ENCODE assay signal across 23 cellular contexts in the genomic region with DNA sequence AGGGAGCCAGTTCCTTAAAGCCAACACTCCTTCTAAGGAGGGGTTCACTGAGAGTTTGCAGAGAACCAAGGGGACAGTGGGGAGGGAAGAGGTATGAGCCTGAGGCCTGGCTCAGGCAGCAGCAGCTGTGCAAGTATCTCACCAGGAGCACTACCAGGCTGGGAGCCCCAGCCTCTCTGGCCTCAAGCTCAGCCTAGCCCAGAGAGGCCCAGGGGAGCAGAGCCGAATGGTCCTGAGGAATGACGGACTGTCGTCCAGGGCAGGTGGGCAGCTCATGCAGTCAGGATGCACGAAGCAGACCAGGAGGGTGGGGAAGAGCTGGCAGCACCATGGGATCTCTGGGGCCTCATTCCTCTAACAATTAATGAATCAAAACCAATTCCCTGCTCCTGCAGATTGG.
A peak's percentile ranks its signal among the peaks of the same experiment; 100 is the strongest.
DNase-seq lines count a peak whose midpoint lies in the region; ATAC-seq and TF ChIP-seq lines count a peak whose summit lies in the region.
"Had no signal": no experiment of that assay in that cellular context is flagged by ENCODE, and none has a peak within 500 bp of the region (broad histone marks: within the 10 kb centered on the region; RNA-seq: fewer than 3 reads in every experiment).

No MANE protein-coding gene starts in this region.

- no peak for ATAC-seq in Right ventricle myocardium inferior
- ATAC-seq in HG03135 (IDR thresholded peaks at IDR 0.05; ENCODE audit: unreplicated experiment), result no peak
- ATAC-seq: GM12878 had no signal

- no peak overlapping the region for H3K4ac ChIP-seq in mesenchymal stem cell (ENCODE audit: low read depth in 1 of 2, low read length in 2 of 2)

- H3K79me2 ChIP-seq in osteoblast (ENCODE audit: insufficient read depth, low read length), result no peaks in the 10 kb centered on the region

- H2BK120ac ChIP-seq in mesenchymal stem cell (ENCODE audit: low read depth, low read length), result no peak overlapping the region

- no peak overlapping the region for H3K9ac ChIP-seq in mesenchymal stem cell (ENCODE audit: low read length)
- H3K9ac ChIP-seq: BLaER1 had no signal

- H2BK15ac ChIP-seq in mesenchymal stem cell (ENCODE audit: low read depth, poor library complexity, severe bottlenecking), result no peak overlapping the region

- no peak overlapping the region for H3K18ac ChIP-seq in mesenchymal stem cell (ENCODE audit: low read depth in 1 of 2, low read length in 2 of 2)

- TF ChIP-seq CTCF in osteoblast (IDR thresholded peaks at IDR 0.05; ENCODE audit: extremely low read depth, low read depth, low read length) (no peak), thyroid gland (IDR thresholded peaks at IDR 0.05) (no peak)

- DNase-seq in mesenchymal stem cell (no peak), osteoblast (ENCODE audit: insufficient read length, low spot score, missing footprints) (peak; percentile 34), thyroid gland (no peak), Right ventricle myocardium inferior (ENCODE audit: missing footprints) (no peak)
- DNase-seq in activated effector memory CD4-positive, alpha-beta T cell treated with Interleukin-2 at 50 U/mL for 16 hours, result no peak
- DNase-seq: 8988T; ACHN; BE2C; C1 segment of cervical spinal cord; CD4-positive, alpha-beta memory T cell; CD4-positive, CD25-positive, alpha-beta regulatory T cell; CD8-positive, alpha-beta memory T cell; COR-L47; DMS 273 treated with DMSO at 0.1 percent for 48 hours; DMS153; DMS53; DMS79; DND-41; EL; GDM1 had no signal

- H2AK5ac ChIP-seq in mesenchymal stem cell (ENCODE audit: low read length, severe bottlenecking), result no peak overlapping the region

- no peak overlapping the region for H2AFZ ChIP-seq in mesenchymal stem cell (ENCODE audit: low read depth, low read length)
- no peak overlapping the region for H2AFZ ChIP-seq in osteoblast (ENCODE audit: low read length)

- H3K4me3 ChIP-seq in mesenchymal stem cell (ENCODE audit: insufficient read depth in 1 of 2, low read depth in 1 of 2, low read length in 2 of 2) (no peak overlapping the region), osteoblast (ENCODE audit: insufficient read depth, low read length) (no peak overlapping the region), thyroid gland (replicated peaks in 1 of 3) (no peak overlapping the region)
- H3K4me3 ChIP-seq: BLaER1, GM12878 had no signal

- H2BK12ac ChIP-seq in mesenchymal stem cell (ENCODE audit: low read length in 2 of 2), result no peak overlapping the region

- intact Hi-C loops in thyroid gland (cut with DNase I) (no loop called here), Right ventricle myocardium inferior (cut with DNase I) (no loop called here)

- peak overlapping the region; percentile 55 for H4K8ac ChIP-seq in mesenchymal stem cell (ENCODE audit: low read length)

- H3K27ac ChIP-seq in mesenchymal stem cell (ENCODE audit: low read length, poor library complexity, severe bottlenecking) (no peak overlapping the region), osteoblast (ENCODE audit: low read depth, low read length) (no peak overlapping the region), thyroid gland (peak overlapping the region in 2 of 3 donors; percentile 29 to 54)
- H3K27ac ChIP-seq: BLaER1 had no signal

- no peak overlapping the region for H3K14ac ChIP-seq in mesenchymal stem cell (ENCODE audit: low read length in 2 of 2)

- H2BK5ac ChIP-seq in mesenchymal stem cell (ENCODE audit: low read depth, low read length, poor library complexity, severe bottlenecking), result no peak overlapping the region

- H3K4me2 ChIP-seq in mesenchymal stem cell (ENCODE audit: low read length, poor library complexity, severe bottlenecking), result no peak overlapping the region
- H3K4me2 ChIP-seq in osteoblast (ENCODE audit: insufficient read depth, low read length), result no peak overlapping the region
- H3K4me2 ChIP-seq: BLaER1 had no signal

- H3K4me1 ChIP-seq in mesenchymal stem cell (ENCODE audit: control insufficient read depth, insufficient read depth, low read depth, low read length) (no peaks in the 10 kb centered on the region), osteoblast (ENCODE audit: insufficient read depth, low read length) (no peaks in the 10 kb centered on the region), thyroid gland (peaks cover 64 to 68% of the 10 kb centered on the region in 2 donors)
- H3K4me1 ChIP-seq: BLaER1 had no signal

- TF ChIP-seq POLR2A in thyroid gland (IDR thresholded peaks at IDR 0.05), result no peak

- H3K9me3 ChIP-seq in mesenchymal stem cell (ENCODE audit: control insufficient read depth, low read length), result no peaks in the 10 kb centered on the region
- H3K9me3 ChIP-seq in osteoblast (ENCODE audit: low read depth, low read length), result no peaks in the 10 kb centered on the region
- no peaks in the 10 kb centered on the region for H3K9me3 ChIP-seq in thyroid gland
- H3K9me3 ChIP-seq: BE2C, BLaER1 had no signal

- H3K36me3 ChIP-seq in mesenchymal stem cell (ENCODE audit: control insufficient read depth in 1 of 2, insufficient read depth in 2 of 2, low read depth in 1 of 2, low read length in 2 of 2) (no peaks in the 10 kb centered on the region), osteoblast (ENCODE audit: insufficient read depth, low read length) (no peaks in the 10 kb centered on the region), thyroid gland (no peaks in the 10 kb centered on the region)
- H3K36me3 ChIP-seq: BE2C, BLaER1 had no signal

- no peaks in the 10 kb centered on the region for H3K79me1 ChIP-seq in mesenchymal stem cell (replicated peaks; ENCODE audit: low read length, poor library complexity, severe bottlenecking)

- WGBS in mesenchymal stem cell, result 82% methylated on average over 4 of the region's 4 CpGs
- WGBS in thyroid gland, 2 donors, result 96 to 100% methylated on average over 1 to 4 of the region's 4 CpGs

- no peaks in the 10 kb centered on the region for H4K20me1 ChIP-seq in osteoblast (ENCODE audit: insufficient read depth, low read length)
- H4K20me1 ChIP-seq: BLaER1 had no signal

- peaks cover 0 to 3% of the 10 kb centered on the region in 2 experiments for H3K27me3 ChIP-seq in mesenchymal stem cell (ENCODE audit: control insufficient read depth in 1 of 2, insufficient read depth in 1 of 2, low read length in 2 of 2)
- H3K27me3 ChIP-seq in osteoblast (ENCODE audit: insufficient read depth, low read length), result no peaks in the 10 kb centered on the region
- H3K27me3 ChIP-seq in thyroid gland, result no peaks in the 10 kb centered on the region
- H3K27me3 ChIP-seq: BE2C, BLaER1 had no signal

- H3K23ac ChIP-seq in mesenchymal stem cell (ENCODE audit: low read length in 2 of 2), result no peak overlapping the region

- H4K91ac ChIP-seq in mesenchymal stem cell (ENCODE audit: low read length), result no peak overlapping the region

Comparison
In these comparisons a context has a peak if more than half of its experiments do, and no peak if none do; other contexts are left out.
1. H3K27ac ChIP-seq: peak in thyroid gland (2 of 3); none in mesenchymal stem cell (single experiment) and osteoblast (single experiment).